Comparison of ENCODE assay signal across 8 cellular contexts in genomic region chr7:86643478-86644281, GRCh38. TPM values are rescaled to one million over a fixed set of nuclear protein-coding genes. Genes with fewer than 3 reads are reported as not detected.
DNase-seq lines count a peak whose midpoint lies in the region; ATAC-seq, FAIRE-seq and TF ChIP-seq lines count a peak whose summit lies in the region.

Gene GRM3, plus strand, starts transcription at chr7:86643909. Its CDS starts 121,237 bp downstream, at chr7:86765146.

- H3K9ac ChIP-seq in endodermal cell (ENCODE audit: extremely low read depth, low read length, poor library complexity, severe bottlenecking) = peak within 1 kb of the TSS; percentile 23
- H3K9ac ChIP-seq in muscle layer of colon (ENCODE audit: low read length) = no peak within 1 kb of the TSS

- H3K27ac ChIP-seq in endodermal cell (ENCODE audit: low read depth, low read length) (no peak within 1 kb of the TSS), muscle layer of colon (ENCODE audit: low read depth, low read length) (no peak within 1 kb of the TSS)

- H3K4me3 ChIP-seq in endodermal cell (ENCODE audit: low read length) (peak within 1 kb of the TSS; percentile 78), muscle layer of colon (ENCODE audit: low read depth in 1 of 2, low read length in 2 of 2) (peak within 1 kb of the TSS; percentile 15 to 39)

- FAIRE-seq in urothelium cell line (lab: Jason Lieb, UNC) = no peak

- H3K4me3 Mint-ChIP-seq in activated naive CD4-positive, alpha-beta T cell treated with anti-CD3 and anti-CD28 coated beads, Interleukin-2, amount 10 ng/mL, durations not matched to agents 7 days and 5 days = no peak within 1 kb of the TSS
- H3K4me3 Mint-ChIP-seq in endodermal cell = peak within 1 kb of the TSS; percentile 69

- no peak for ATAC-seq in activated naive CD4-positive, alpha-beta T cell treated with anti-CD3 and anti-CD28 coated beads, Interleukin-2, amount 50 U/mL, for 72 hours
- ATAC-seq in HG03457 (IDR thresholded peaks at IDR 0.05; ENCODE audit: unreplicated experiment) (no peak), HG03108 (IDR thresholded peaks at IDR 0.05; ENCODE audit: unreplicated experiment) (no peak)

- H3K27me3 Mint-ChIP-seq in activated naive CD4-positive, alpha-beta T cell treated with anti-CD3 and anti-CD28 coated beads, Interleukin-2, amount 10 ng/mL, durations not matched to agents 7 days and 5 days = peaks cover 22% of the 10 kb centered on the region
- H3K27me3 Mint-ChIP-seq in endodermal cell (ENCODE audit: insufficient read depth) = peaks cover 55% of the 10 kb centered on the region

- H3K27ac Mint-ChIP-seq in activated naive CD4-positive, alpha-beta T cell treated with anti-CD3 and anti-CD28 coated beads, Interleukin-2, amount 10 ng/mL, durations not matched to agents 7 days and 5 days = peak within 1 kb of the TSS; percentile 67
- no peak within 1 kb of the TSS for H3K27ac Mint-ChIP-seq in activated naive CD4-positive, alpha-beta T cell treated with anti-CD3 and anti-CD28 coated beads, Interleukin-2, amount 50 U/mL, for 72 hours
- peak within 1 kb of the TSS; percentile 27 for H3K27ac Mint-ChIP-seq in endodermal cell

- no peaks in the 10 kb centered on the region for H3K36me3 Mint-ChIP-seq in activated naive CD4-positive, alpha-beta T cell treated with anti-CD3 and anti-CD28 coated beads, Interleukin-2, amount 10 ng/mL, durations not matched to agents 7 days and 5 days
- H3K36me3 Mint-ChIP-seq in activated naive CD4-positive, alpha-beta T cell treated with anti-CD3 and anti-CD28 coated beads, Interleukin-2, amount 50 U/mL, for 72 hours = no peaks in the 10 kb centered on the region
- H3K36me3 Mint-ChIP-seq in endodermal cell (ENCODE audit: low read depth) = no peaks in the 10 kb centered on the region

- no peaks in the 10 kb centered on the region for H3K4me1 ChIP-seq in endodermal cell (ENCODE audit: control insufficient read depth, insufficient read depth, low read length)
- peaks cover 11% of the 10 kb centered on the region for H3K4me1 ChIP-seq in muscle layer of colon (ENCODE audit: insufficient read depth, low read length)

- H3K27me3 ChIP-seq in endodermal cell (ENCODE audit: control insufficient read depth, insufficient read depth, low read length, poor library complexity, severe bottlenecking) = peaks cover 25% of the 10 kb centered on the region
- peaks cover 7 to 21% of the 10 kb centered on the region in 2 donors for H3K27me3 ChIP-seq in muscle layer of colon (ENCODE audit: control insufficient read depth in 1 of 2, insufficient read depth in 2 of 2, low read length in 2 of 2)

- no peaks in the 10 kb centered on the region for H3K9me3 Mint-ChIP-seq in activated naive CD4-positive, alpha-beta T cell treated with anti-CD3 and anti-CD28 coated beads, Interleukin-2, amount 10 ng/mL, durations not matched to agents 7 days and 5 days
- no peaks in the 10 kb centered on the region for H3K9me3 Mint-ChIP-seq in activated naive CD4-positive, alpha-beta T cell treated with anti-CD3 and anti-CD28 coated beads, Interleukin-2, amount 50 U/mL, for 72 hours
- H3K9me3 Mint-ChIP-seq in endodermal cell = no peaks in the 10 kb centered on the region

- H3K9me3 ChIP-seq in endodermal cell (ENCODE audit: control insufficient read depth, low read length) (no peaks in the 10 kb centered on the region), muscle layer of colon (ENCODE audit: low read length) (no peaks in the 10 kb centered on the region)

- 1 to 2% methylated on average over 15 to 26 of the region's 27 CpGs for WGBS in endodermal cell (ENCODE audit: insufficient coverage in 1 of 2, insufficient read length in 1 of 2), 2 experiments

- H3K36me3 ChIP-seq in endodermal cell (ENCODE audit: control insufficient read depth, insufficient read depth, low read length) (no peaks in the 10 kb centered on the region), muscle layer of colon (ENCODE audit: insufficient read depth, low read length) (no peaks in the 10 kb centered on the region)

- CTCF ChIA-PET in activated naive CD4-positive, alpha-beta T cell treated with anti-CD3 and anti-CD28 coated beads, Interleukin-2, amount 10 ng/mL, durations not matched to agents 7 days and 5 days (lab: Charles Lee) = no interaction called here

- no peak for DNase-seq in activated naive CD4-positive, alpha-beta T cell treated with anti-CD3 and anti-CD28 coated beads, Interleukin-2, amount 10 ng/mL, durations not matched to agents 7 days and 5 days
- DNase-seq in activated naive CD4-positive, alpha-beta T cell treated with anti-CD3 and anti-CD28 coated beads, Interleukin-2, amount 50 U/mL, for 72 hours (ENCODE audit: low spot score in 2 of 2) = no peak
- DNase-seq in endodermal cell (peak; percentile 89), urothelium cell line (ENCODE audit: low spot score) (peak; percentile 75)
- DNase-seq in activated CD4-positive, CD25-positive, alpha-beta regulatory T cell (lab: John Stamatoyannopoulos, UW) = no peak

- no peaks in the 10 kb centered on the region for H3K4me1 Mint-ChIP-seq in activated naive CD4-positive, alpha-beta T cell treated with anti-CD3 and anti-CD28 coated beads, Interleukin-2, amount 10 ng/mL, durations not matched to agents 7 days and 5 days
- H3K4me1 Mint-ChIP-seq in endodermal cell = peaks cover 20% of the 10 kb centered on the region

- no peak for TF ChIP-seq CTCF in endodermal cell (conservative IDR thresholded peaks at IDR 0.05)

RNA-seq across cellular contexts. Expression of gene GRM3, which starts in this region (rescaled TPM):
- total RNA-seq in activated naive CD4-positive, alpha-beta T cell treated with anti-CD3 and anti-CD28 coated beads, Interleukin-2, amount 50 U/mL, for 72 hours = not detected
- total RNA-seq in endodermal cell = under 1 TPM; 0.75 to 0.91 TPM
- 3.1 TPM for polyA plus RNA-seq in endodermal cell (2013, experiment 1 of 2)
- 2.9 TPM for polyA plus RNA-seq in endodermal cell (2013, experiment 2 of 2)

Comparison
In these comparisons a context has a peak if more than half of its experiments do, and no peak if none do; other contexts are left out.
1. H3K27ac Mint-ChIP-seq: peak in activated naive CD4-positive, alpha-beta T cell treated with anti-CD3 and anti-CD28 coated beads, Interleukin-2, amount 10 ng/mL, durations not matched to agents 7 days and 5 days (single experiment) and endodermal cell (single experiment); none in activated naive CD4-positive, alpha-beta T cell treated with anti-CD3 and anti-CD28 coated beads, Interleukin-2, amount 50 U/mL, for 72 hours (0 of 2).
2. DNase-seq: peak in endodermal cell (single experiment) and urothelium cell line (single experiment); none in activated naive CD4-positive, alpha-beta T cell treated with anti-CD3 and anti-CD28 coated beads, Interleukin-2, amount 10 ng/mL, durations not matched to agents 7 days and 5 days (single experiment), activated naive CD4-positive, alpha-beta T cell treated with anti-CD3 and anti-CD28 coated beads, Interleukin-2, amount 50 U/mL, for 72 hours (0 of 2) and activated CD4-positive, CD25-positive, alpha-beta regulatory T cell (0 of 4).